In genomic region chr3:73451276-73451973, GRCh38 we compare ENCODE assay signal across 8 cellular contexts.
DNase-seq lines count a peak whose midpoint lies in the region; ATAC-seq and TF ChIP-seq lines count a peak whose summit lies in the region.
"Had no signal": no experiment of that assay in that cellular context is flagged by ENCODE, and none has a peak within 500 bp of the region (broad histone marks: within the 10 kb centered on the region; RNA-seq: fewer than 3 reads in every experiment).

No MANE protein-coding gene starts in this region.

- intact Hi-C loops in mucosa of descending colon (cut with DNase I, micrococcal nuclease): no loop called here

- H3K4me3 ChIP-seq in mucosa of descending colon: no peak overlapping the region

- no peak for TF ChIP-seq CTCF in mucosa of descending colon (IDR thresholded peaks at IDR 0.05)

- peak; percentile 38 for ATAC-seq in GM18861 (IDR thresholded peaks at IDR 0.05; ENCODE audit: unreplicated experiment)
- ATAC-seq in HG02623 (IDR thresholded peaks at IDR 0.05; ENCODE audit: unreplicated experiment): peak; percentile 24
- peak; percentile 54 for ATAC-seq in mucosa of descending colon

- H3K9me3 ChIP-seq in mucosa of descending colon: no peaks in the 10 kb centered on the region

- H3K4me1 ChIP-seq in mucosa of descending colon (ENCODE audit: low read depth): no peaks in the 10 kb centered on the region

- H3K36me3 ChIP-seq in mucosa of descending colon (ENCODE audit: low read depth): no peaks in the 10 kb centered on the region

- DNase-seq in NCI-H2196 (lab: John Stamatoyannopoulos, UW; ENCODE audit: unreplicated experiment): peak; percentile 19
- no peak for DNase-seq in mucosa of descending colon
- DNase-seq in LoVo (ENCODE audit: low spot score): no peak
- DNase-seq in stimulated activated CD4-positive, alpha-beta T cell treated with anti-CD3 and anti-CD28 coated beads, Interleukin-12 subunit alpha, Interleukin-12 subunit beta, amount 100 ng/mL, for 4 hours: no peak
- DNase-seq in ureter (ENCODE audit: low spot score): no peak
- DNase-seq: activated naive CD4-positive, alpha-beta T cell treated with anti-CD3 and anti-CD28 coated beads, Interleukin-2, amount 10 ng/mL, durations not matched to agents 7 days and 5 days had no signal
